Comparison of ENCODE assay signal across 1 cellular context in genomic region chr11:64224151-64224890, GRCh38.
TF ChIP-seq lines count a peak whose summit lies in the region.

No MANE protein-coding gene starts in this region.

TF ChIP-seq in K562, 482 proteins besides CTCF, POLR2A, EP300 and RAD21 (continues in another document):
- 0 out of 2 replicates have a peak, but pooled peaks have one; percentile 57 for TF ChIP-seq REST (CRISPR knock-in tag; IDR thresholded peaks at IDR 0.05; ENCODE audit: low read depth)
- TF ChIP-seq, protein P1, sequence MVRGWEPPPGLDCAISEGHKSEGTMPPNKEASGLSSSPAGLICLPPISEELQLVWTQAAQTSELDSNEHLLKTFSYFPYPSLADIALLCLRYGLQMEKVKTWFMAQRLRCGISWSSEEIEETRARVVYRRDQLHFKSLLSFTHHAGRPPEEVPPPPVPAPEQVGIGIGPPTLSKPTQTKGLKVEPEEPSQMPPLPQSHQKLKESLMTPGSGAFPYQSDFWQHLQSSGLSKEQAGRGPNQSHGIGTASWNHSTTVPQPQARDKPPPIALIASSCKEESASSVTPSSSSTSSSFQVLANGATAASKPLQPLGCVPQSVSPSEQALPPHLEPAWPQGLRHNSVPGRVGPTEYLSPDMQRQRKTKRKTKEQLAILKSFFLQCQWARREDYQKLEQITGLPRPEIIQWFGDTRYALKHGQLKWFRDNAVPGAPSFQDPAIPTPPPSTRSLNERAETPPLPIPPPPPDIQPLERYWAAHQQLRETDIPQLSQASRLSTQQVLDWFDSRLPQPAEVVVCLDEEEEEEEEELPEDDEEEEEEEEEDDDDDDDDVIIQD (CRISPR knock-in tag; IDR thresholded peaks at IDR 0.05): no peak
- TF ChIP-seq FIP1L1 (IDR thresholded peaks at IDR 0.05; ENCODE audit: low read depth, low read length, poor library complexity, severe bottlenecking): peak; percentile 63
- peak; percentile 86 for TF ChIP-seq SUPT5H (IDR thresholded peaks at IDR 0.05)
- peak; percentile 56 for TF ChIP-seq RBM22 (IDR thresholded peaks at IDR 0.05; ENCODE audit: low read depth, low read length, poor library complexity, severe bottlenecking)
- TF ChIP-seq, protein P2, sequence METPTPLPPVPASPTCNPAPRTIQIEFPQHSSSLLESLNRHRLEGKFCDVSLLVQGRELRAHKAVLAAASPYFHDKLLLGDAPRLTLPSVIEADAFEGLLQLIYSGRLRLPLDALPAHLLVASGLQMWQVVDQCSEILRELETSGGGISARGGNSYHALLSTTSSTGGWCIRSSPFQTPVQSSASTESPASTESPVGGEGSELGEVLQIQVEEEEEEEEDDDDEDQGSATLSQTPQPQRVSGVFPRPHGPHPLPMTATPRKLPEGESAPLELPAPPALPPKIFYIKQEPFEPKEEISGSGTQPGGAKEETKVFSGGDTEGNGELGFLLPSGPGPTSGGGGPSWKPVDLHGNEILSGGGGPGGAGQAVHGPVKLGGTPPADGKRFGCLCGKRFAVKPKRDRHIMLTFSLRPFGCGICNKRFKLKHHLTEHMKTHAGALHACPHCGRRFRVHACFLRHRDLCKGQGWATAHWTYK (CRISPR knock-in tag; IDR thresholded peaks at IDR 0.05): peak; percentile 31; the same call in 1 of the 2 replicates
- TF ChIP-seq BRF1 (IDR thresholded peaks at IDR 0.05; ENCODE audit: borderline replicate concordance, extremely low read depth, insufficient read length): no peak
- TF ChIP-seq SRSF9 (IDR thresholded peaks at IDR 0.05; ENCODE audit: borderline replicate concordance, low read depth, low read length): no peak
- TF ChIP-seq MCM5 (IDR thresholded peaks at IDR 0.05; ENCODE audit: low read depth): no peak
- 0 out of 2 replicates have a peak, but pooled peaks have one; percentile 11 for TF ChIP-seq CHD2 (IDR thresholded peaks at IDR 0.05; ENCODE audit: low read depth, low read length)
- no peak for TF ChIP-seq ZNF224 (CRISPR knock-in tag; IDR thresholded peaks at IDR 0.05)
- TF ChIP-seq, protein P3, sequence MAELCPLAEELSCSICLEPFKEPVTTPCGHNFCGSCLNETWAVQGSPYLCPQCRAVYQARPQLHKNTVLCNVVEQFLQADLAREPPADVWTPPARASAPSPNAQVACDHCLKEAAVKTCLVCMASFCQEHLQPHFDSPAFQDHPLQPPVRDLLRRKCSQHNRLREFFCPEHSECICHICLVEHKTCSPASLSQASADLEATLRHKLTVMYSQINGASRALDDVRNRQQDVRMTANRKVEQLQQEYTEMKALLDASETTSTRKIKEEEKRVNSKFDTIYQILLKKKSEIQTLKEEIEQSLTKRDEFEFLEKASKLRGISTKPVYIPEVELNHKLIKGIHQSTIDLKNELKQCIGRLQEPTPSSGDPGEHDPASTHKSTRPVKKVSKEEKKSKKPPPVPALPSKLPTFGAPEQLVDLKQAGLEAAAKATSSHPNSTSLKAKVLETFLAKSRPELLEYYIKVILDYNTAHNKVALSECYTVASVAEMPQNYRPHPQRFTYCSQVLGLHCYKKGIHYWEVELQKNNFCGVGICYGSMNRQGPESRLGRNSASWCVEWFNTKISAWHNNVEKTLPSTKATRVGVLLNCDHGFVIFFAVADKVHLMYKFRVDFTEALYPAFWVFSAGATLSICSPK (IDR thresholded peaks at IDR 0.05; ENCODE audit: borderline replicate concordance): no peak
- no peak for TF ChIP-seq CBFA2T3 (IDR thresholded peaks at IDR 0.05)
- TF ChIP-seq POLR2G (IDR thresholded peaks at IDR 0.05; ENCODE audit: low read depth, low read length): peak; percentile 81
- no peak for TF ChIP-seq IRF1 (CRISPR knock-in tag; IDR thresholded peaks at IDR 0.05; ENCODE audit: borderline replicate concordance)
- no peak for TF ChIP-seq BDP1 (IDR thresholded peaks at IDR 0.05; ENCODE audit: insufficient read depth, insufficient read length)
- no peak for TF ChIP-seq ZNF274 (IDR thresholded peaks at IDR 0.05; ENCODE audit: borderline replicate concordance, low read depth, low read length)
- TF ChIP-seq SMARCA4 (IDR thresholded peaks at IDR 0.05): no peak
- no peak for TF ChIP-seq ARHGAP35 (IDR thresholded peaks at IDR 0.05; ENCODE audit: partially characterized antibody)
- TF ChIP-seq, protein P4, sequence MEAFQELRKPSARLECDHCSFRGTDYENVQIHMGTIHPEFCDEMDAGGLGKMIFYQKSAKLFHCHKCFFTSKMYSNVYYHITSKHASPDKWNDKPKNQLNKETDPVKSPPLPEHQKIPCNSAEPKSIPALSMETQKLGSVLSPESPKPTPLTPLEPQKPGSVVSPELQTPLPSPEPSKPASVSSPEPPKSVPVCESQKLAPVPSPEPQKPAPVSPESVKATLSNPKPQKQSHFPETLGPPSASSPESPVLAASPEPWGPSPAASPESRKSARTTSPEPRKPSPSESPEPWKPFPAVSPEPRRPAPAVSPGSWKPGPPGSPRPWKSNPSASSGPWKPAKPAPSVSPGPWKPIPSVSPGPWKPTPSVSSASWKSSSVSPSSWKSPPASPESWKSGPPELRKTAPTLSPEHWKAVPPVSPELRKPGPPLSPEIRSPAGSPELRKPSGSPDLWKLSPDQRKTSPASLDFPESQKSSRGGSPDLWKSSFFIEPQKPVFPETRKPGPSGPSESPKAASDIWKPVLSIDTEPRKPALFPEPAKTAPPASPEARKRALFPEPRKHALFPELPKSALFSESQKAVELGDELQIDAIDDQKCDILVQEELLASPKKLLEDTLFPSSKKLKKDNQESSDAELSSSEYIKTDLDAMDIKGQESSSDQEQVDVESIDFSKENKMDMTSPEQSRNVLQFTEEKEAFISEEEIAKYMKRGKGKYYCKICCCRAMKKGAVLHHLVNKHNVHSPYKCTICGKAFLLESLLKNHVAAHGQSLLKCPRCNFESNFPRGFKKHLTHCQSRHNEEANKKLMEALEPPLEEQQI (IDR thresholded peaks at IDR 0.05): no peak
- peak; percentile 43 for TF ChIP-seq CEBPB (tag; IDR thresholded peaks at IDR 0.05)
- TF ChIP-seq, protein P5, sequence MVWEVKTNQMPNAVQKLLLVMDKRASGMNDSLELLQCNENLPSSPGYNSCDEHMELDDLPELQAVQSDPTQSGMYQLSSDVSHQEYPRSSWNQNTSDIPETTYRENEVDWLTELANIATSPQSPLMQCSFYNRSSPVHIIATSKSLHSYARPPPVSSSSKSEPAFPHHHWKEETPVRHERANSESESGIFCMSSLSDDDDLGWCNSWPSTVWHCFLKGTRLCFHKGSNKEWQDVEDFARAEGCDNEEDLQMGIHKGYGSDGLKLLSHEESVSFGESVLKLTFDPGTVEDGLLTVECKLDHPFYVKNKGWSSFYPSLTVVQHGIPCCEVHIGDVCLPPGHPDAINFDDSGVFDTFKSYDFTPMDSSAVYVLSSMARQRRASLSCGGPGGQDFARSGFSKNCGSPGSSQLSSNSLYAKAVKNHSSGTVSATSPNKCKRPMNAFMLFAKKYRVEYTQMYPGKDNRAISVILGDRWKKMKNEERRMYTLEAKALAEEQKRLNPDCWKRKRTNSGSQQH (CRISPR knock-in tag; IDR thresholded peaks at IDR 0.05): peak; percentile 63; the same call in 1 of the 2 replicates
- TF ChIP-seq KLF6 (CRISPR knock-in tag; IDR thresholded peaks at IDR 0.05; ENCODE audit: borderline replicate concordance): no peak
- no peak for TF ChIP-seq HNRNPH1 (optimal IDR thresholded peaks at IDR 0.05; ENCODE audit: low read depth, low read length)
- TF ChIP-seq POLR2AphosphoS2 (IDR thresholded peaks at IDR 0.05; ENCODE audit: low read length): peak; percentile 75; the same call in 1 of the 2 replicates
- 0 out of 2 replicates have a peak, but pooled peaks have one; percentile 47 for TF ChIP-seq ZBTB26 (CRISPR knock-in tag; IDR thresholded peaks at IDR 0.05)
- peak; percentile 70 for TF ChIP-seq POLR2B (IDR thresholded peaks at IDR 0.05; ENCODE audit: low read depth, partially characterized antibody)
- no peak for TF ChIP-seq MCM7 (IDR thresholded peaks at IDR 0.05)
- no peak for TF ChIP-seq OTX1 (CRISPR knock-in tag; IDR thresholded peaks at IDR 0.05)
- no peak for TF ChIP-seq ZNF124 (CRISPR knock-in tag; IDR thresholded peaks at IDR 0.05)
- TF ChIP-seq SMAD1 (IDR thresholded peaks at IDR 0.05; ENCODE audit: low read depth, low read length, partially characterized antibody): peak; percentile 22
- TF ChIP-seq, protein P6, sequence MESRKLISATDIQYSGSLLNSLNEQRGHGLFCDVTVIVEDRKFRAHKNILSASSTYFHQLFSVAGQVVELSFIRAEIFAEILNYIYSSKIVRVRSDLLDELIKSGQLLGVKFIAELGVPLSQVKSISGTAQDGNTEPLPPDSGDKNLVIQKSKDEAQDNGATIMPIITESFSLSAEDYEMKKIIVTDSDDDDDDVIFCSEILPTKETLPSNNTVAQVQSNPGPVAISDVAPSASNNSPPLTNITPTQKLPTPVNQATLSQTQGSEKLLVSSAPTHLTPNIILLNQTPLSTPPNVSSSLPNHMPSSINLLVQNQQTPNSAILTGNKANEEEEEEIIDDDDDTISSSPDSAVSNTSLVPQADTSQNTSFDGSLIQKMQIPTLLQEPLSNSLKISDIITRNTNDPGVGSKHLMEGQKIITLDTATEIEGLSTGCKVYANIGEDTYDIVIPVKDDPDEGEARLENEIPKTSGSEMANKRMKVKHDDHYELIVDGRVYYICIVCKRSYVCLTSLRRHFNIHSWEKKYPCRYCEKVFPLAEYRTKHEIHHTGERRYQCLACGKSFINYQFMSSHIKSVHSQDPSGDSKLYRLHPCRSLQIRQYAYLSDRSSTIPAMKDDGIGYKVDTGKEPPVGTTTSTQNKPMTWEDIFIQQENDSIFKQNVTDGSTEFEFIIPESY (CRISPR knock-in tag; IDR thresholded peaks at IDR 0.05): no peak
- no peak for TF ChIP-seq MYNN (IDR thresholded peaks at IDR 0.05)
- TF ChIP-seq MYNN (CRISPR knock-in tag; IDR thresholded peaks at IDR 0.05): no peak
- TF ChIP-seq BHLHE40 (IDR thresholded peaks at IDR 0.05; ENCODE audit: low read length): no peak
- TF ChIP-seq SRSF1 (IDR thresholded peaks at IDR 0.05; ENCODE audit: low read depth, low read length): no peak
- TF ChIP-seq MAZ (CRISPR knock-in tag; conservative IDR thresholded peaks at IDR 0.05 in 1 of 2, IDR thresholded peaks at IDR 0.05 in 1 of 2): peak in 1 of 2 experiments; percentile 55; a peak in 1 of 4 replicates
- TF ChIP-seq, protein P7, sequence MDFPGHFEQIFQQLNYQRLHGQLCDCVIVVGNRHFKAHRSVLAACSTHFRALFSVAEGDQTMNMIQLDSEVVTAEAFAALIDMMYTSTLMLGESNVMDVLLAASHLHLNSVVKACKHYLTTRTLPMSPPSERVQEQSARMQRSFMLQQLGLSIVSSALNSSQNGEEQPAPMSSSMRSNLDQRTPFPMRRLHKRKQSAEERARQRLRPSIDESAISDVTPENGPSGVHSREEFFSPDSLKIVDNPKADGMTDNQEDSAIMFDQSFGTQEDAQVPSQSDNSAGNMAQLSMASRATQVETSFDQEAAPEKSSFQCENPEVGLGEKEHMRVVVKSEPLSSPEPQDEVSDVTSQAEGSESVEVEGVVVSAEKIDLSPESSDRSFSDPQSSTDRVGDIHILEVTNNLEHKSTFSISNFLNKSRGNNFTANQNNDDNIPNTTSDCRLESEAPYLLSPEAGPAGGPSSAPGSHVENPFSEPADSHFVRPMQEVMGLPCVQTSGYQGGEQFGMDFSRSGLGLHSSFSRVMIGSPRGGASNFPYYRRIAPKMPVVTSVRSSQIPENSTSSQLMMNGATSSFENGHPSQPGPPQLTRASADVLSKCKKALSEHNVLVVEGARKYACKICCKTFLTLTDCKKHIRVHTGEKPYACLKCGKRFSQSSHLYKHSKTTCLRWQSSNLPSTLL (IDR thresholded peaks at IDR 0.05): no peak
- TF ChIP-seq SMC3 (conservative IDR thresholded peaks at IDR 0.05; ENCODE audit: insufficient read depth, low read depth, low read length): no peak
- TF ChIP-seq ZNF3 (CRISPR knock-in tag; IDR thresholded peaks at IDR 0.05): no peak
- TF ChIP-seq IFI16 (CRISPR knock-in tag; IDR thresholded peaks at IDR 0.05): no peak
